In the genomic region with DNA sequence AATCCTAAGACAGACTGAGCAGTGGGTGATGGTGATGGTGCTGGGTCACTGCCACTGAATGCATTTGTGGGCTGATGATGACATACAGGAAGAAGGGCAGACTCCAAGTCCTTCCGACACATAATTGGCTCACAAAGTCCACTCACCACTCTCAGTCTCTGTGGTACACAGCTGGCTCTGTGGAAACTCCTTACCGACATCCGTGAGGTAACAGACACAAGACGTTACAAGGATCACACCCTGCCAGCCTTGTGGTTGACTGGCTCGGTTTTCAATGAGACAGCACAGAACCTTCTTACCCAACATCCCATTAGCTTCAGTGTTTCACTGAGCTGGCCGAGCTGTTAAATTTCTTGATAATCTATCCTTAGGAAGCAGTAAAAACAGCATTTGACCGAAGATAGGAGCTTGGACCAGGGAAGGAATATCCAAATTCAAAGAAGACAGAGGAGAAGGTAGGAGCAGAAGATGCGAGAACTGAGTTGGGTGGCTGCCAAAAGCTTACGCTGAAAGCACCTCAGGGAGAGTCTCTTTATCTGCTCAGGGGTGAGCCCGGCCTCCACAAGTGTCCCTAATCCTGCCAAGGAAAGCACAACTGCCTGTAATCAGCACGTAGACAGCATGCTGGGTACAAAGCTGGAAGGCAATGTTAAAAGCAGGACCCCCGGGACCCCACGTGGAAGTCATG, we compare ENCODE assay signal across 8 cellular contexts. TPM values are rescaled to one million over a fixed set of nuclear protein-coding genes. Genes with fewer than 3 reads are reported as not detected.
DNase-seq lines count a peak whose midpoint lies in the region; ATAC-seq and TF ChIP-seq lines count a peak whose summit lies in the region.

No MANE protein-coding gene starts in this region.

- H3K4me3 ChIP-seq in fibroblast of mammary gland (ENCODE audit: control insufficient read depth, low read depth, low read length) (peak overlapping the region; percentile 21), skeletal muscle satellite cell (ENCODE audit: low read length) (peak overlapping the region; percentile 33)

- no peaks in the 10 kb centered on the region for H3K9me3 ChIP-seq in skeletal muscle satellite cell (replicated peaks; ENCODE audit: low read length)

- H3K4me1 ChIP-seq in skeletal muscle satellite cell (ENCODE audit: control insufficient read depth, insufficient read depth, low read length), result peaks cover 35% of the 10 kb centered on the region

- peak overlapping the region; percentile 70 for H3K4me2 ChIP-seq in skeletal muscle satellite cell (ENCODE audit: low read length)

- no peaks in the 10 kb centered on the region for H3K27me3 ChIP-seq in skeletal muscle satellite cell (ENCODE audit: control insufficient read depth, insufficient read depth, low read length)

- peak; percentile 43 for DNase-seq in stimulated activated CD4-positive, alpha-beta T cell treated with anti-CD3 and anti-CD28 coated beads, Interleukin-1b, Interleukin-23, amount 100 ng/mL, for 48 hours
- DNase-seq in stimulated activated CD4-positive, alpha-beta T cell treated with anti-CD3 and anti-CD28 coated beads, Interleukin-15, amount 100 ng/mL, for 24 hours, result no peak
- peak; percentile 46 for DNase-seq in activated CD8-positive, alpha-beta memory T cell treated with anti-CD3 and anti-CD28 coated beads, Interleukin-2, amount 50 U/mL, for 24 hours (ENCODE audit: extremely low read depth)
- DNase-seq in fibroblast of mammary gland (ENCODE audit: low read depth) (peak; percentile 100), NCI-H1436 treated with DMSO at 0.1 percent for 48 hours (lab: John Stamatoyannopoulos, UW) (no peak)

- TF ChIP-seq CTCF in fibroblast of mammary gland (conservative IDR thresholded peaks at IDR 0.05; ENCODE audit: control insufficient read depth, insufficient read depth, low read depth, low read length), result no peak

- peaks cover 68% of the 10 kb centered on the region for H3K36me3 ChIP-seq in skeletal muscle satellite cell (ENCODE audit: insufficient read depth, low read length)

- no peak for ATAC-seq in HG02642 (IDR thresholded peaks at IDR 0.05; ENCODE audit: poor library complexity, unreplicated experiment)
- no peak for ATAC-seq in HG02885 (IDR thresholded peaks at IDR 0.05; ENCODE audit: poor library complexity, unreplicated experiment)

- peak overlapping the region; percentile 83 for H3K9ac ChIP-seq in skeletal muscle satellite cell (ENCODE audit: low read depth, low read length)

RNA-seq across cellular contexts. Expression of a gene that starts 5.5 kb away (rescaled TPM):
- 186 and 268 TPM in 2 replicates for total RNA-seq in skeletal muscle satellite cell (2012; rRNA removed)

RNA-seq across cellular contexts. Expression of a gene that starts 10.1 kb away (rescaled TPM):
- 21.0 and 22.7 TPM in 2 replicates for total RNA-seq in skeletal muscle satellite cell (2012; rRNA removed)

RNA-seq across cellular contexts. Expression of a gene that starts 10.3 kb away (rescaled TPM):
- 25.1 and 32.2 TPM in 2 replicates for total RNA-seq in skeletal muscle satellite cell (2012; rRNA removed)

RNA-seq across cellular contexts. Expression of a gene that starts 20.8 kb away (rescaled TPM):
- 193 and 226 TPM in 2 replicates for total RNA-seq in skeletal muscle satellite cell (2012; rRNA removed)

RNA-seq across cellular contexts. Expression of a gene that starts 21.6 kb away (rescaled TPM):
- total RNA-seq in skeletal muscle satellite cell (2012; rRNA removed), result 24.6 and 27.7 TPM in 2 replicates

Comparison
In these comparisons a context has a peak if more than half of its experiments do, and no peak if none do; other contexts are left out.
1. DNase-seq: peak in stimulated activated CD4-positive, alpha-beta T cell treated with anti-CD3 and anti-CD28 coated beads, Interleukin-1b, Interleukin-23, amount 100 ng/mL, for 48 hours (single experiment), activated CD8-positive, alpha-beta memory T cell treated with anti-CD3 and anti-CD28 coated beads, Interleukin-2, amount 50 U/mL, for 24 hours (single experiment) and fibroblast of mammary gland (single experiment); none in stimulated activated CD4-positive, alpha-beta T cell treated with anti-CD3 and anti-CD28 coated beads, Interleukin-15, amount 100 ng/mL, for 24 hours (single experiment) and NCI-H1436 treated with DMSO at 0.1 percent for 48 hours (single experiment).